8 cellular contexts compared by ENCODE assay signal in the genomic region with DNA sequence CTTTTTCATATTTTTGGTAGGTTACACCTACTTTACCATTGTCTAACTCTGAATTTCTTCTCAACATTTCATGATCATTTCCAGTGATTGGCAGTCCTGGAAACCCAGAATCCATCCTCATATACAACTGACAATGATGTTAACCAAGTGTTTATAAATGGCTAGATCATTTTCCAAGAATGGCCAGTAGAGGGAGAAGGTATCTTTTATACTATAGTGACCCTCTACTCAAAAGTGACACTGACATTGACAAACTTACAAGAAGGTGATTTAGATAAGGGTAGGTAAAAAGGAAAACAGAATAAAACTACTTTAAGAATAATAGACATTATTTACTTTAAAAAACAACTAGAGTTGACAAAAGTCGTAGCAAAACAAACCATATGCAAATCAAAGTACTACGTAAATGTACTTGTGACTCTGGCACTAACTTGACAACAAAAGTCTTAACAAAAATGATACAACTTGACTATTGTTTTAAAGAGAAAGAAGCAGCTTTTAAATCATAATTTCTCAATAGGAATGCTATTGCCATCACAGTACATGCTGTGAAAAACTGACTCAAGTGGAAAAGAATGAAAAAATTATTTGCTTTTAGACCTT.
DNase-seq lines count a peak whose midpoint lies in the region; ATAC-seq, FAIRE-seq and TF ChIP-seq lines count a peak whose summit lies in the region.

No MANE protein-coding gene starts in this region.

- H3K27ac Mint-ChIP-seq in activated B cell treated with CpG ODN at 0.5 μM for 24 hours, result no peak overlapping the region

- no peak overlapping the region for H3K4me3 Mint-ChIP-seq in activated B cell treated with CpG ODN at 0.5 μM for 24 hours

- peak; percentile 63 for FAIRE-seq in G401.6 (lab: Jason Lieb, UNC)

- no peaks in the 10 kb centered on the region for H3K4me1 Mint-ChIP-seq in activated B cell treated with CpG ODN at 0.5 μM for 24 hours

- H3K9me3 Mint-ChIP-seq in activated B cell treated with CpG ODN at 0.5 μM for 24 hours, result no peaks in the 10 kb centered on the region

- H3K27me3 Mint-ChIP-seq in activated B cell treated with CpG ODN at 0.5 μM for 24 hours, result no peaks in the 10 kb centered on the region

- ATAC-seq in HG03354 (IDR thresholded peaks at IDR 0.05; ENCODE audit: poor library complexity, severe bottlenecking, unreplicated experiment) (peak; percentile 75), activated B cell treated with CpG ODN at 0.5 μM for 24 hours (ENCODE audit: low read depth) (peak; percentile 50), HG02840 (IDR thresholded peaks at IDR 0.05; ENCODE audit: low FRiP score, unreplicated experiment) (no peak), HG03571 (IDR thresholded peaks at IDR 0.05; ENCODE audit: unreplicated experiment) (no peak)

- intact Hi-C loops in activated B cell treated with CpG ODN at 0.5 μM for 24 hours (cut with micrococcal nuclease), result loop anchor here (1.0 to 10.0 kb wide), 3 partner anchors 15 to 507 kb away; a partner anchor contains a TSS

- peaks cover 68% of the 10 kb centered on the region for H3K36me3 Mint-ChIP-seq in activated B cell treated with CpG ODN at 0.5 μM for 24 hours (ENCODE audit: low read depth)

- CTCF ChIA-PET in activated B cell treated with CpG ODN at 0.5 μM for 24 hours (lab: Charles Lee), result no interaction called here

- POLR2A ChIA-PET in activated B cell treated with CpG ODN at 0.5 μM for 24 hours (lab: Charles Lee), result no interaction called here

- TF ChIP-seq CTCF in activated B cell treated with CpG ODN at 0.5 μM for 24 hours (IDR thresholded peaks at IDR 0.05), result no peak

- DNase-seq in activated B cell treated with CpG ODN at 0.5 μM for 24 hours (no peak), lung microvascular endothelial cell (ENCODE audit: low read depth in 2 of 2) (peak; percentile 21 to 31), T-helper 9 cell (no peak)
- DNase-seq in activated CD4-positive, alpha-beta T cell treated with anti-CD3 and anti-CD28 coated beads for 48 hours, result no peak

Comparison
In these comparisons a context has a peak if more than half of its experiments do, and no peak if none do; other contexts are left out.
1. ATAC-seq: peak in HG03354 (single experiment) and activated B cell treated with CpG ODN at 0.5 μM for 24 hours (single experiment); none in HG02840 (single experiment) and HG03571 (single experiment).
2. DNase-seq: peak in lung microvascular endothelial cell (2 of 2); none in activated B cell treated with CpG ODN at 0.5 μM for 24 hours (single experiment), activated CD4-positive, alpha-beta T cell treated with anti-CD3 and anti-CD28 coated beads for 48 hours (single experiment) and T-helper 9 cell (single experiment).